23 cellular contexts compared by ENCODE assay signal in the genomic region with DNA sequence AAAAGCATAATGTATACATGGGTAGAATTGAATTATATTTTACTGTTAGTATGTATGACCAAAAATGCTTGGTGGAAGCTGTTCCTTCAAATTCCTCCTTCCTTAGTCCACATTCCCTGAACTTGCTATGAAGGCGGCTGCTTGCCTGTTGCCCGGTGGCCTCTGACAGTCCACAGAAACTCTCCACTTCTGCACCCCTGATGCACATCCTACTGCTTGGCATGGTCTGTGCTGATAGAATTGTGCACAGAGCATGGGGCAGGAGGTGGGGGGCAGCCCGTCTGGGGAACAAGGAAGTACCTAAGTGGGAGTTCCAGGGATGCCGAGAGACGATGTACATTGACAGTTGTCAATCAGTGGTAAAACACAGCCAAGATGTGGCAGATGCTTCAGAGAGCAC. TPM values are rescaled to one million over a fixed set of nuclear protein-coding genes. Genes with fewer than 3 reads are reported as not detected.
"Had no signal": no experiment of that assay in that cellular context is flagged by ENCODE, and none has a peak within 500 bp of the region (broad histone marks: within the 10 kb centered on the region; RNA-seq: fewer than 3 reads in every experiment).

No MANE protein-coding gene starts in this region.

- H3K4me1 ChIP-seq: sigmoid colon, testis, tibial nerve, upper lobe of right lung, vagina had no signal

- H3K4me1 Mint-ChIP-seq: immature natural killer cell; naive thymus-derived CD4-positive, alpha-beta T cell; nephron progenitor cell; stimulated activated effector memory CD8-positive, alpha-beta T cell treated with anti-CD3 and anti-CD28 coated beads, Interleukin-12 subunit alpha, Interleukin-12 subunit beta, amount 100 ng/mL, for 72 hours had no signal

- H3K4me3 ChIP-seq: dorsolateral prefrontal cortex, ovary, sigmoid colon, testis, tibial nerve, upper lobe of right lung, vagina had no signal

- H3K36me3 ChIP-seq: ovary, sigmoid colon, tibial nerve, upper lobe of right lung, vagina had no signal

- H3K27me3 ChIP-seq: ovary, testis, tibial nerve, upper lobe of right lung, vagina had no signal

- ATAC-seq: naive thymus-derived CD4-positive, alpha-beta T cell; stimulated activated effector memory CD8-positive, alpha-beta T cell treated with anti-CD3 and anti-CD28 coated beads, Interleukin-12 subunit alpha, Interleukin-12 subunit beta, amount 100 ng/mL, for 72 hours; upper lobe of right lung had no signal

- H3K27ac ChIP-seq: dorsolateral prefrontal cortex, ovary, sigmoid colon, testis, tibial nerve, upper lobe of right lung, vagina had no signal

- H3K9me3 ChIP-seq: ovary, sigmoid colon, testis, upper lobe of right lung, vagina had no signal

- H3K4me3 Mint-ChIP-seq: immature natural killer cell; naive thymus-derived CD4-positive, alpha-beta T cell; nephron progenitor cell; stimulated activated effector memory CD8-positive, alpha-beta T cell treated with anti-CD3 and anti-CD28 coated beads, Interleukin-12 subunit alpha, Interleukin-12 subunit beta, amount 100 ng/mL, for 72 hours had no signal

- H3K36me3 Mint-ChIP-seq: immature natural killer cell; naive thymus-derived CD4-positive, alpha-beta T cell; stimulated activated effector memory CD8-positive, alpha-beta T cell treated with anti-CD3 and anti-CD28 coated beads, Interleukin-12 subunit alpha, Interleukin-12 subunit beta, amount 100 ng/mL, for 72 hours had no signal

- H3K27ac Mint-ChIP-seq: immature natural killer cell; nephron progenitor cell; stimulated activated effector memory CD8-positive, alpha-beta T cell treated with anti-CD3 and anti-CD28 coated beads, Interleukin-12 subunit alpha, Interleukin-12 subunit beta, amount 100 ng/mL, for 72 hours had no signal

- DNase-seq: dorsolateral prefrontal cortex; effector CD4-positive, alpha-beta T cell; hypothalamus; immature natural killer cell; islet precursor cell; kidney glomerular epithelial cell; mesendoderm; midbrain; naive thymus-derived CD4-positive, alpha-beta T cell; nephron progenitor cell; occipital lobe; ovary; right cardiac atrium; sigmoid colon; stimulated activated CD4-positive, alpha-beta T cell treated with anti-CD3 and anti-CD28 coated beads, Interleukin-2, amount 100 ng/mL, for 24 hours; stimulated activated CD4-positive, alpha-beta T cell treated with anti-CD3 and anti-CD28 coated beads, Interleukin-4, amount 100 ng/mL, for 24 hours; stimulated activated naive CD4-positive, alpha-beta T cell treated with Interleukin-2 at 50 U/mL for 16 hours; substantia nigra; testis; upper lobe of right lung had no signal

RNA-seq across cellular contexts. Expression of gene GABRB3, which starts 33.7 kb away (rescaled TPM):
- total RNA-seq: vagina had no signal
- polyA plus RNA-seq: immature natural killer cell; naive thymus-derived CD4-positive, alpha-beta T cell had no signal
